ENCODE assay signal across 9 cellular contexts in the genomic region with DNA sequence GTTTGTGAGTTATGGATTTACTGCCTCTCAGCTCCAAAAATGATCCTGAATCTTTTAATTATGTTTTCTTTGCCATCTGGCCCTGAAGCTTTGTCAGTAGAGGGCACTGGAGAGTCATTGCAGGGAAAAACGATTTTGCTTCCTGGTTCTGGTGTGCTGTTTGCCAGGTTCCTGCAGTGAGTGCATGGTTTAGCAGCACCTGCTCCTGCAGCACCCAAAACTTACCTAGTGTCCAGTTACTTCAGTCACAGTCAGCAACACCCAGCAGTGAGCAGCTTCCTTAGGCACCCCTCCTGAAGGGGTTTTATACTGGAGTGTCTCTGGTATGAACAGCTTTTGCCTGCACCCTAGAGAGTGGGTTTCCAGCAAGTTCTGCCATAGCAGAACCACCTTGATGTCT. TPM values are rescaled to one million over a fixed set of nuclear protein-coding genes. Genes with fewer than 3 reads are reported as not detected.
DNase-seq lines count a peak whose midpoint lies in the region; ATAC-seq lines count a peak whose summit lies in the region.
"Had no signal": no experiment of that assay in that cellular context is flagged by ENCODE, and none has a peak within 500 bp of the region (broad histone marks: within the 10 kb centered on the region; RNA-seq: fewer than 3 reads in every experiment).

No MANE protein-coding gene starts in this region.

- no peaks in the 10 kb centered on the region for H3K36me3 Mint-ChIP-seq in T-helper 17 cell (ENCODE audit: low read depth)
- peaks cover 4 to 14% of the 10 kb centered on the region in 2 donors for H3K36me3 Mint-ChIP-seq in stimulated activated naive B cell treated with anti-CD40 and anti-IgM and Interleukin-4, amounts not matched to agents 10 μg/mL and 1 μg/mL and 100 μg/mL, for 72 hours

- H3K9me3 ChIP-seq in T-helper 17 cell (ENCODE audit: control insufficient read depth, low read length, poor library complexity, severe bottlenecking), result no peaks in the 10 kb centered on the region

- in situ Hi-C loops in T47D (cut with HindIII; ENCODE audit: low pct_unique_long_range_greater_than_20kb, low sequenced_read_pairs), result no loop called here

- no peak overlapping the region for H3K27ac Mint-ChIP-seq in T-helper 17 cell
- H3K27ac Mint-ChIP-seq in stimulated activated naive B cell treated with anti-CD40 and anti-IgM and Interleukin-4, amounts not matched to agents 10 μg/mL and 1 μg/mL and 100 μg/mL, for 72 hours, result no peak overlapping the region

- peaks cover 20% of the 10 kb centered on the region for H3K4me1 Mint-ChIP-seq in T-helper 17 cell
- peaks cover 17 to 26% of the 10 kb centered on the region in 2 donors for H3K4me1 Mint-ChIP-seq in stimulated activated naive B cell treated with anti-CD40 and anti-IgM and Interleukin-4, amounts not matched to agents 10 μg/mL and 1 μg/mL and 100 μg/mL, for 72 hours

- H3K9me3 Mint-ChIP-seq in stimulated activated naive B cell treated with anti-CD40 and anti-IgM and Interleukin-4, amounts not matched to agents 10 μg/mL and 1 μg/mL and 100 μg/mL, for 72 hours, result peaks cover 12 to 13% of the 10 kb centered on the region in 2 donors

- ATAC-seq in T-helper 17 cell (peak; percentile 68), GM18498 (IDR thresholded peaks at IDR 0.05; ENCODE audit: unreplicated experiment) (no peak)
- ATAC-seq in stimulated activated naive B cell treated with anti-CD40 and anti-IgM and Interleukin-4, amounts not matched to agents 10 μg/mL and 1 μg/mL and 100 μg/mL, for 72 hours (replicated peaks), result peak; percentile 68 to 73

- H3K4me3 Mint-ChIP-seq in T-helper 17 cell, result no peak overlapping the region
- no peak overlapping the region for H3K4me3 Mint-ChIP-seq in stimulated activated naive B cell treated with anti-CD40 and anti-IgM and Interleukin-4, amounts not matched to agents 10 μg/mL and 1 μg/mL and 100 μg/mL, for 72 hours

- peak in 2 of 3 donors; percentile 25 to 69 for DNase-seq in stimulated activated CD4-positive, alpha-beta T cell treated with anti-CD3 and anti-CD28 coated beads, Interleukin-12 subunit alpha, Interleukin-12 subunit beta, amount 100 ng/mL, for 48 hours (ENCODE audit: low read depth in 2 of 3, low spot score in 1 of 3)
- no peak for DNase-seq in stimulated activated CD4-positive, alpha-beta T cell treated with anti-CD3 and anti-CD28 coated beads, Interleukin-12 subunit alpha, Interleukin-12 subunit beta, amount 100 ng/mL, for 4 hours
- DNase-seq in NCI-H2029 treated with DMSO at 0.1 percent for 48 hours (lab: John Stamatoyannopoulos, UW), result peak; percentile 57
- DNase-seq in T-helper 17 cell, result peak in 1 of 3 donors; percentile 27
- peak; percentile 65 to 88 for DNase-seq in T47D (ENCODE audit: low read depth in 1 of 2, low spot score in 1 of 2)
- DNase-seq in kidney tubule cell (ENCODE audit: low spot score), result peak; percentile 71
- peak; percentile 40 for DNase-seq in stimulated activated naive B cell treated with anti-CD40 and anti-IgM and Interleukin-4, amounts not matched to agents 10 μg/mL and 1 μg/mL and 100 μg/mL, for 72 hours

- H3K27me3 Mint-ChIP-seq in T-helper 17 cell, result no peaks in the 10 kb centered on the region
- H3K27me3 Mint-ChIP-seq in stimulated activated naive B cell treated with anti-CD40 and anti-IgM and Interleukin-4, amounts not matched to agents 10 μg/mL and 1 μg/mL and 100 μg/mL, for 72 hours, result peaks cover 0 to 6% of the 10 kb centered on the region in 2 donors

RNA-seq across cellular contexts. Expression of a gene that starts 6.0 kb away (rescaled TPM):
- 10 to 100 TPM; 51.2 to 63.1 TPM for total RNA-seq in T-helper 17 cell

RNA-seq across cellular contexts. Expression of a gene that starts 55.9 kb away (rescaled TPM):
- total RNA-seq in T-helper 17 cell, result not detected
- total RNA-seq: subcutaneous adipose tissue had no signal

RNA-seq across cellular contexts. Expression of a gene that starts 58.2 kb away (rescaled TPM):
- under 1 TPM in 1 of 2 donors, not detected in 1; 0.37 TPM for total RNA-seq in T-helper 17 cell
- total RNA-seq: subcutaneous adipose tissue had no signal
